Comparison of ENCODE assay signal across 8 cellular contexts in genomic region chr12:72271741-72272661, GRCh38. TPM values are rescaled to one million over a fixed set of nuclear protein-coding genes. Genes with fewer than 3 reads are reported as not detected.
A peak's percentile ranks its signal among the peaks of the same experiment; 100 is the strongest.
DNase-seq lines count a peak whose midpoint lies in the region; ATAC-seq and TF ChIP-seq lines count a peak whose summit lies in the region.

Gene TRHDE (plus strand): TSS chr12:72272370. CDS start chr12:72272644, 274 bp downstream.

- DNase-seq in activated CD4-positive, alpha-beta T cell treated with anti-CD3 and anti-CD28 coated beads, Interleukin-2, amount 10 ng/mL, durations not matched to agents 24 days and 14 days = no peak
- no peak for DNase-seq in activated CD4-positive, alpha-beta T cell treated with anti-CD3 and anti-CD28 coated beads, Interleukin-2, amount 50 U/mL, for 4 hours
- DNase-seq in SHP77 (lab: John Stamatoyannopoulos, UW) = peak; percentile 67 to 69
- peak; percentile 12 for DNase-seq in fibroblast of mammary gland (ENCODE audit: low read depth)
- DNase-seq in myocyte (ENCODE audit: low read depth) = peak; percentile 2
- peak; percentile 51 to 79 for DNase-seq in aorta
- DNase-seq in activated naive CD4-positive, alpha-beta T cell treated with anti-CD3 and anti-CD28 coated beads, Interleukin-2, amount 10 ng/mL, durations not matched to agents 7 days and 5 days = no peak

- H3K36me3 Mint-ChIP-seq in activated CD4-positive, alpha-beta T cell treated with anti-CD3 and anti-CD28 coated beads, Interleukin-2, amount 10 ng/mL, durations not matched to agents 24 days and 14 days (ENCODE audit: low read depth) = no peaks in the 10 kb centered on the region
- H3K36me3 Mint-ChIP-seq in activated naive CD4-positive, alpha-beta T cell treated with anti-CD3 and anti-CD28 coated beads, Interleukin-2, amount 10 ng/mL, durations not matched to agents 7 days and 5 days = peaks cover 4% of the 10 kb centered on the region

- no peak for TF ChIP-seq CTCF in fibroblast of mammary gland (conservative IDR thresholded peaks at IDR 0.05; ENCODE audit: control insufficient read depth, insufficient read depth, low read depth, low read length)

- H3K4me3 ChIP-seq in fibroblast of mammary gland (ENCODE audit: control insufficient read depth, low read depth, low read length) (peak within 1 kb of the TSS; percentile 44), aorta (ENCODE audit: low read length in 2 of 2) (peak within 1 kb of the TSS; percentile 23 to 45)

- peaks cover 3% of the 10 kb centered on the region for H3K4me1 Mint-ChIP-seq in activated CD4-positive, alpha-beta T cell treated with anti-CD3 and anti-CD28 coated beads, Interleukin-2, amount 10 ng/mL, durations not matched to agents 24 days and 14 days
- H3K4me1 Mint-ChIP-seq in activated naive CD4-positive, alpha-beta T cell treated with anti-CD3 and anti-CD28 coated beads, Interleukin-2, amount 10 ng/mL, durations not matched to agents 7 days and 5 days = peaks cover 5% of the 10 kb centered on the region

- peak within 1 kb of the TSS; percentile 64 for H3K4me3 Mint-ChIP-seq in activated CD4-positive, alpha-beta T cell treated with anti-CD3 and anti-CD28 coated beads, Interleukin-2, amount 10 ng/mL, durations not matched to agents 24 days and 14 days
- no peak within 1 kb of the TSS for H3K4me3 Mint-ChIP-seq in activated naive CD4-positive, alpha-beta T cell treated with anti-CD3 and anti-CD28 coated beads, Interleukin-2, amount 10 ng/mL, durations not matched to agents 7 days and 5 days

- H3K27ac Mint-ChIP-seq in activated CD4-positive, alpha-beta T cell treated with anti-CD3 and anti-CD28 coated beads, Interleukin-2, amount 10 ng/mL, durations not matched to agents 24 days and 14 days = no peak within 1 kb of the TSS
- H3K27ac Mint-ChIP-seq in activated naive CD4-positive, alpha-beta T cell treated with anti-CD3 and anti-CD28 coated beads, Interleukin-2, amount 10 ng/mL, durations not matched to agents 7 days and 5 days = no peak within 1 kb of the TSS

- peaks cover 48% of the 10 kb centered on the region for H3K27me3 Mint-ChIP-seq in activated CD4-positive, alpha-beta T cell treated with anti-CD3 and anti-CD28 coated beads, Interleukin-2, amount 10 ng/mL, durations not matched to agents 24 days and 14 days
- H3K27me3 Mint-ChIP-seq in activated naive CD4-positive, alpha-beta T cell treated with anti-CD3 and anti-CD28 coated beads, Interleukin-2, amount 10 ng/mL, durations not matched to agents 7 days and 5 days = peaks cover 62% of the 10 kb centered on the region

- ATAC-seq in aorta (ENCODE audit: low FRiP score) (peak; percentile 55), GM21515 (IDR thresholded peaks at IDR 0.05; ENCODE audit: unreplicated experiment) (no peak)

- no peaks in the 10 kb centered on the region for H3K9me3 Mint-ChIP-seq in activated CD4-positive, alpha-beta T cell treated with anti-CD3 and anti-CD28 coated beads, Interleukin-2, amount 10 ng/mL, durations not matched to agents 24 days and 14 days
- no peaks in the 10 kb centered on the region for H3K9me3 Mint-ChIP-seq in activated naive CD4-positive, alpha-beta T cell treated with anti-CD3 and anti-CD28 coated beads, Interleukin-2, amount 10 ng/mL, durations not matched to agents 7 days and 5 days

- H3K9me3 ChIP-seq in aorta (ENCODE audit: control insufficient read depth, low read length) = no peaks in the 10 kb centered on the region

- H3K4me1 ChIP-seq in aorta (ENCODE audit: control insufficient read depth in 1 of 2, insufficient read depth in 2 of 2, low read length in 2 of 2) = no peaks in the 10 kb centered on the region

- CTCF ChIA-PET in activated naive CD4-positive, alpha-beta T cell treated with anti-CD3 and anti-CD28 coated beads, Interleukin-2, amount 10 ng/mL, durations not matched to agents 7 days and 5 days (lab: Charles Lee) = interaction anchor here (1.0 kb wide), 1 partner anchor 11 kb away, joined by 3 read pairs; no protein-coding TSS in a partner anchor

- intact Hi-C loops in activated CD4-positive, alpha-beta T cell treated with anti-CD3 and anti-CD28 coated beads, Interleukin-2, amount 10 ng/mL, durations not matched to agents 24 days and 14 days (cut with micrococcal nuclease) = no loop called here
- intact Hi-C loops in aorta (cut with DNase I) = no loop called here

- no peaks in the 10 kb centered on the region for H3K36me3 ChIP-seq in aorta (ENCODE audit: control insufficient read depth in 1 of 2, insufficient read depth in 2 of 2, low read length in 1 of 2)

- 1% methylated on average over 65 to 81 of the region's 81 CpGs for WGBS in aorta, 2 donors

- H3K27me3 ChIP-seq in aorta (ENCODE audit: control insufficient read depth in 1 of 2, insufficient read depth in 2 of 2, low read length in 1 of 2) = no peaks in the 10 kb centered on the region

- no peak within 1 kb of the TSS for H3K27ac ChIP-seq in aorta (ENCODE audit: low read depth in 1 of 2, low read length in 2 of 2)

RNA-seq across cellular contexts. Expression of gene TRHDE, which starts in this region (rescaled TPM):
- total RNA-seq in activated CD4-positive, alpha-beta T cell treated with anti-CD3 and anti-CD28 coated beads, Interleukin-2, amount 10 ng/mL, durations not matched to agents 24 days and 14 days = not detected in 2 replicates
- total RNA-seq in myocyte (not detected in 2 replicates), aorta (1 to 10 TPM; 1.8 to 2.3 TPM)
- not detected for polyA plus RNA-seq in myocyte (2012)
- polyA plus RNA-seq in aorta = under 1 TPM; 0.13 to 0.20 TPM

Comparison
In these comparisons a context has a peak if more than half of its experiments do, and no peak if none do; other contexts are left out.
1. Peak in DNase-seq in myocyte; RNA of the gene not detected or under 1 TPM.
2. DNase-seq: peak in SHP77 (2 of 2), fibroblast of mammary gland (single experiment) and aorta (2 of 2); none in activated CD4-positive, alpha-beta T cell treated with anti-CD3 and anti-CD28 coated beads, Interleukin-2, amount 10 ng/mL, durations not matched to agents 24 days and 14 days (single experiment), activated CD4-positive, alpha-beta T cell treated with anti-CD3 and anti-CD28 coated beads, Interleukin-2, amount 50 U/mL, for 4 hours (0 of 2) and activated naive CD4-positive, alpha-beta T cell treated with anti-CD3 and anti-CD28 coated beads, Interleukin-2, amount 10 ng/mL, durations not matched to agents 7 days and 5 days (single experiment).